ENCODE assay signal across 12 cellular contexts in the genomic region with DNA sequence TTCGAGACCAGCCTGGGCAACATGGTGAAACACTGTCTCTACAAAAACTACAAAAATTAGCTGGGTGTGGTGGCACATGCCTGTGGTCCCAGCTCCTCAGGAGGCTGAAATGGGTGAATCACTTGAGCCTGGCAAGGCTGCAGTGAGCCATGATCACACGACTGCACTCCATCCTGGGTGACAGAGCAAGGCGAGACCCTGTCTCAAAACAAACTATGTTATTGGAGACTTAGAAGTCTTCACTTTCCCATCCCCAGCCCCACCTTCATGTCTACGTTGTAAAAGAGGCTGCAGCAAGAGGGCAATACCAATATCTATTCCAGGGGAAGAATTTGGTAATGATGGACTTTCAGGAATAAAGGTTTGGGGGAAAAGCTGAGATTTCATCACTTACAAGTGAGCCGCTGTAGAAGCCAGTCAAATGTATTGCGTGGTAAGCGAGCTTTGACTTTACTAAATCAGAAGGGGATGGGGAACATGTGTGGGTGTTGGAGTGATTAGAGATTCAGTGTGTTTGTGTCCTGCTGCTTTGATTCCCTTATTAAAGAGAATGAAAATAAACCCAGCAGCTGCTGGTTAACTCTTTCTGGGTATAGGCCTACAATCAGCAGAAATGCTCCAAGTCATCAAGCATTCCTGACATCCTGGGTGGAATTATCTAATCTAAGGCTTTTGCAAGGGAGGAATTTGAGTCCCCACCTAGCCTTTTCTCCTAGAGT. TPM values are rescaled to one million over a fixed set of nuclear protein-coding genes. Genes with fewer than 3 reads are reported as not detected.
A peak's percentile ranks its signal among the peaks of the same experiment; 100 is the strongest.
DNase-seq lines count a peak whose midpoint lies in the region; ATAC-seq and TF ChIP-seq lines count a peak whose summit lies in the region.
"Had no signal": no experiment of that assay in that cellular context is flagged by ENCODE, and none has a peak within 500 bp of the region (broad histone marks: within the 10 kb centered on the region; RNA-seq: fewer than 3 reads in every experiment).

No MANE protein-coding gene starts in this region.

- no peak for TF ChIP-seq CTCF in AG04450 (IDR thresholded peaks at IDR 0.05; ENCODE audit: low read depth, low read length)
- TF ChIP-seq CTCF in kidney epithelial cell (IDR thresholded peaks at IDR 0.05; ENCODE audit: insufficient read depth, low read length, poor library complexity, severe bottlenecking), result no peak

- DNase-seq in AG04450 (ENCODE audit: low read depth, low spot score) (no peak), HK-2 (ENCODE audit: unreplicated experiment) (peak; percentile 54), astrocyte of the hippocampus (ENCODE audit: low read depth, low spot score) (peak; percentile 84), kidney epithelial cell (ENCODE audit: low read depth) (peak; percentile 83), cortex of kidney (lab: John Stamatoyannopoulos, UW) (no peak)
- DNase-seq: left colon; NCI-H2081; stimulated activated CD4-positive, alpha-beta T cell treated with anti-CD3 and anti-CD28 coated beads, Interleukin-4, amount 100 ng/mL, for 24 hours; T-helper 2 cell had no signal

- H3K9me3 ChIP-seq in AG04450 (ENCODE audit: control insufficient read depth, insufficient read depth, low read length), result no peaks in the 10 kb centered on the region

- H3K27ac ChIP-seq in AG04450 (ENCODE audit: low read depth, low read length), result peak overlapping the region; percentile 63

- POLR2A ChIA-PET in AG04450 (lab: Yijun Ruan, JAX), result interaction anchor here (1.7 to 1.8 kb wide), 2 partner anchors 13 to 38 kb away, joined by 4 to 7 read pairs; no protein-coding TSS in a partner anchor

- H3K36me3 ChIP-seq in kidney epithelial cell (ENCODE audit: control insufficient read depth, insufficient read depth, low read length), result no peaks in the 10 kb centered on the region

- CTCF ChIA-PET in AG04450 (lab: Charles Lee), result interaction anchor here (0.6 to 1.7 kb wide), 3 partner anchors 72 to 145 kb away, joined by 3 to 5 read pairs (median 4); no protein-coding TSS in a partner anchor

- ATAC-seq in HG02763 (IDR thresholded peaks at IDR 0.05; ENCODE audit: unreplicated experiment) (no peak), GM18861 (IDR thresholded peaks at IDR 0.05; ENCODE audit: unreplicated experiment) (no peak), HG02938 (IDR thresholded peaks at IDR 0.05; ENCODE audit: unreplicated experiment) (no peak)
- ATAC-seq: left colon had no signal

- H3K4me3 ChIP-seq in AG04450 (ENCODE audit: low read depth, low read length) (no peak overlapping the region), kidney epithelial cell (ENCODE audit: low read depth, low read length) (no peak overlapping the region)

- no peaks in the 10 kb centered on the region for H3K27me3 ChIP-seq in AG04450 (ENCODE audit: control insufficient read depth, insufficient read depth, low read length)
- H3K27me3 ChIP-seq in kidney epithelial cell (ENCODE audit: control insufficient read depth, insufficient read depth, low read length), result no peaks in the 10 kb centered on the region

RNA-seq across cellular contexts. Expression of gene UBASH3B, which starts 53.7 kb away (rescaled TPM):
- 19.1 and 25.0 TPM in 2 replicates for polyA plus RNA-seq in AG04450 (2011; rRNA removed)
- 93.1 and 124 TPM in 2 replicates for polyA minus RNA-seq in AG04450 (2011; rRNA and poly(A)+ RNA removed)
- total RNA-seq in kidney epithelial cell, result 32.0 and 45.4 TPM in 2 replicates

Comparison
In these comparisons a context has a peak if more than half of its experiments do, and no peak if none do; other contexts are left out.
1. DNase-seq: peak in HK-2 (single experiment), astrocyte of the hippocampus (single experiment) and kidney epithelial cell (single experiment); none in AG04450 (single experiment) and cortex of kidney (single experiment).